Comparison of ENCODE assay signal across 22 cellular contexts in the genomic region with DNA sequence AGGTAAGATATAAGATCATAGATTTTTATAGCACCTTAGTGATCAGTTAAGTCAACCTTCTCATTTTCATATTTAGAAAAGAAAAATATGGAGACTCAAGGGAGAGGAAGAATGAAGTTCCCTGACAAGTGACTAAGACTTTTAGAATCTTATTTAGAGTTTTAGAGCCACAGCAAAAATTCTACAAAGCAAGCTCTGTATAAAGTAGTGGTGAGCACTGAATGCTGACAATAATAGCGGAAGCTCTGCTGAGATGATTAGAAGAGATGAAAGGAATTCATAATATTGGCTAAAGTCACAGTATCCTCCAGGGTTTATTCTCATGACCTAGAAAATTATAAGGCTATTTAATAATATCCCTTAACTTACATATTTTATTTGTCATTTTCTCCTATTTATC.
DNase-seq lines count a peak whose midpoint lies in the region; ATAC-seq, FAIRE-seq and TF ChIP-seq lines count a peak whose summit lies in the region.
"Had no signal": no experiment of that assay in that cellular context is flagged by ENCODE, and none has a peak within 500 bp of the region (broad histone marks: within the 10 kb centered on the region; RNA-seq: fewer than 3 reads in every experiment).

No MANE protein-coding gene starts in this region.

- H3K27ac Mint-ChIP-seq in mesothelial cell of epicardium, result peak overlapping the region; percentile 40
- H3K27ac Mint-ChIP-seq: CD4-positive, alpha-beta memory T cell had no signal

- ATAC-seq in A549, result no peak
- ATAC-seq in psoas muscle, result no peak
- ATAC-seq: GM12878 had no signal

- peak; percentile 56 for FAIRE-seq in A549 (lab: Jason Lieb, UNC)
- FAIRE-seq: GM12878, GM19239, H1 had no signal

- WGBS in A549 (ENCODE audit: missing lambda C conversion rate), result 80% methylated on average over 1 of the region's 1 CpG
- WGBS in psoas muscle, 3 donors, result 77 to 88% (median 78%) methylated on average over 1 of the region's 1 CpG

- H3K27ac ChIP-seq in A549 (peak overlapping the region; percentile 68 to 89), psoas muscle (peak overlapping the region; percentile 84), left ventricle myocardium inferior (replicated peaks) (no peak overlapping the region)
- H3K27ac ChIP-seq: GM23248 had no signal

- no peak for TF ChIP-seq RAD21 in A549 (conservative IDR thresholded peaks at IDR 0.05 in 1 of 2, IDR thresholded peaks at IDR 0.05 in 1 of 2)

- H3K9me3 Mint-ChIP-seq in mesothelial cell of epicardium, result peaks cover 7% of the 10 kb centered on the region

- H3K4me1 Mint-ChIP-seq in mesothelial cell of epicardium, result peaks cover 28% of the 10 kb centered on the region
- H3K4me1 Mint-ChIP-seq: CD4-positive, alpha-beta memory T cell had no signal

- H3K4me1 ChIP-seq in A549 (peaks cover 89% of the 10 kb centered on the region), psoas muscle (peaks cover 50% of the 10 kb centered on the region), left ventricle myocardium inferior (no peaks in the 10 kb centered on the region)

- H3K9me3 ChIP-seq in A549, result no peaks in the 10 kb centered on the region
- H3K9me3 ChIP-seq in psoas muscle, result no peaks in the 10 kb centered on the region
- H3K9me3 ChIP-seq in left ventricle myocardium inferior (replicated peaks), result no peaks in the 10 kb centered on the region

- no peak for TF ChIP-seq CTCF in A549 (IDR thresholded peaks at IDR 0.05)
- TF ChIP-seq CTCF in choroid plexus epithelial cell (conservative IDR thresholded peaks at IDR 0.05; ENCODE audit: low read depth, low read length), result no peak
- no peak for TF ChIP-seq CTCF in mesothelial cell of epicardium (IDR thresholded peaks at IDR 0.05; ENCODE audit: unreplicated experiment)
- no peak for TF ChIP-seq CTCF in psoas muscle (IDR thresholded peaks at IDR 0.05)
- TF ChIP-seq CTCF in left ventricle myocardium inferior (IDR thresholded peaks at IDR 0.05; ENCODE audit: borderline replicate concordance), result no peak

- no peak for TF ChIP-seq EP300 in A549 (IDR thresholded peaks at IDR 0.05)

- H3K4me2 ChIP-seq in A549, result peak overlapping the region; percentile 86

- TF ChIP-seq POLR2A in A549 (IDR thresholded peaks at IDR 0.05; ENCODE audit: low read length), result no peak

- no peak overlapping the region for H3K4me3 Mint-ChIP-seq in mesothelial cell of epicardium
- H3K4me3 Mint-ChIP-seq: CD4-positive, alpha-beta memory T cell had no signal

- peaks cover 9% of the 10 kb centered on the region for H3K36me3 Mint-ChIP-seq in mesothelial cell of epicardium
- H3K36me3 Mint-ChIP-seq: CD4-positive, alpha-beta memory T cell had no signal

- intact Hi-C loops in psoas muscle (cut with DNase I) (no loop called here), head of caudate nucleus (cut with DNase I) (no loop called here), left ventricle myocardium inferior (cut with micrococcal nuclease) (no loop called here)

- H3K4me3 ChIP-seq in A549, result no peak overlapping the region
- H3K4me3 ChIP-seq in choroid plexus epithelial cell (ENCODE audit: low read depth, low read length), result no peak overlapping the region
- no peak overlapping the region for H3K4me3 ChIP-seq in psoas muscle
- H3K4me3 ChIP-seq in left ventricle myocardium inferior, result no peak overlapping the region
- H3K4me3 ChIP-seq: GM12878, GM23248 had no signal

- POLR2A ChIA-PET in A549 (lab: Yijun Ruan, JAX), result no interaction called here

- CTCF ChIA-PET in A549 (lab: Yijun Ruan, JAX), result interaction anchor here (1.4 kb wide), 1 partner anchor 10 kb away, joined by 4 read pairs; no protein-coding TSS in a partner anchor

- H3K36me3 ChIP-seq in psoas muscle (ENCODE audit: insufficient read depth in 1 of 2, low read depth in 1 of 2) (no peaks in the 10 kb centered on the region), left ventricle myocardium inferior (no peaks in the 10 kb centered on the region)

- DNase-seq in A549 (ENCODE audit: low read depth in 1 of 2, low spot score in 1 of 2), result no peak
- DNase-seq in choroid plexus epithelial cell (ENCODE audit: low read depth), result peak; percentile 53
- DNase-seq in mesothelial cell of epicardium (ENCODE audit: low spot score in 2 of 2, unreplicated experiment in 2 of 2), result no peak
- DNase-seq in psoas muscle, result no peak
- DNase-seq in DMS 273 treated with DMSO at 0.1 percent for 48 hours (lab: John Stamatoyannopoulos, UW), result no peak
- DNase-seq in head of caudate nucleus, result no peak
- DNase-seq in DMS 273 (lab: John Stamatoyannopoulos, UW; ENCODE audit: unreplicated experiment), result no peak
- DNase-seq in left ventricle myocardium inferior, result no peak
- DNase-seq: 8988T; C1 segment of cervical spinal cord; Calu3; CD4-positive, alpha-beta memory T cell; COR-L47; DMS79; EL; GDM1; GM23248; H7; HCEC 1CT had no signal

- H3K27me3 ChIP-seq in psoas muscle (ENCODE audit: insufficient read depth in 3 of 3, low read length in 2 of 3) (no peaks in the 10 kb centered on the region), left ventricle myocardium inferior (ENCODE audit: low read depth) (no peaks in the 10 kb centered on the region)

- no peaks in the 10 kb centered on the region for H3K27me3 Mint-ChIP-seq in mesothelial cell of epicardium (ENCODE audit: low read depth)
- H3K27me3 Mint-ChIP-seq: CD4-positive, alpha-beta memory T cell had no signal

TF ChIP-seq in A549, 52 proteins besides CTCF, POLR2A, EP300 and RAD21:
- no peak for TF ChIP-seq TP53 (CRISPR knock-in tag; IDR thresholded peaks at IDR 0.05)
- no peak for TF ChIP-seq ZC3H11A (IDR thresholded peaks at IDR 0.05)
- TF ChIP-seq JUNB (IDR thresholded peaks at IDR 0.05), result no peak
- TF ChIP-seq SMC3 (IDR thresholded peaks at IDR 0.05), result no peak
- no peak for TF ChIP-seq SREBF2 (IDR thresholded peaks at IDR 0.05)
- no peak for TF ChIP-seq FOSL2 (IDR thresholded peaks at IDR 0.05)
- no peak for TF ChIP-seq FOSL2 (CRISPR knock-in tag; IDR thresholded peaks at IDR 0.05)
- no peak for TF ChIP-seq HEYL (CRISPR knock-in tag; IDR thresholded peaks at IDR 0.05)
- TF ChIP-seq, protein P1, sequence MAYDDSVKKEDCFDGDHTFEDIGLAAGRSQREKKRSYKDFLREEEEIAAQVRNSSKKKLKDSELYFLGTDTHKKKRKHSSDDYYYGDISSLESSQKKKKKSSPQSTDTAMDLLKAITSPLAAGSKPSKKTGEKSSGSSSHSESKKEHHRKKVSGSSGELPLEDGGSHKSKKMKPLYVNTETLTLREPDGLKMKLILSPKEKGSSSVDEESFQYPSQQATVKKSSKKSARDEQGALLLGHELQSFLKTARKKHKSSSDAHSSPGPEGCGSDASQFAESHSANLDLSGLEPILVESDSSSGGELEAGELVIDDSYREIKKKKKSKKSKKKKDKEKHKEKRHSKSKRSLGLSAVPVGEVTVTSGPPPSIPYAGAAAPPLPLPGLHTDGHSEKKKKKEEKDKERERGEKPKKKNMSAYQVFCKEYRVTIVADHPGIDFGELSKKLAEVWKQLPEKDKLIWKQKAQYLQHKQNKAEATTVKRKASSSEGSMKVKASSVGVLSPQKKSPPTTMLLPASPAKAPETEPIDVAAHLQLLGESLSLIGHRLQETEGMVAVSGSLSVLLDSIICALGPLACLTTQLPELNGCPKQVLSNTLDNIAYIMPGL (CRISPR knock-in tag; IDR thresholded peaks at IDR 0.05; ENCODE audit: borderline replicate concordance), result no peak
- TF ChIP-seq EHF (CRISPR knock-in tag; IDR thresholded peaks at IDR 0.05), result no peak
- no peak for TF ChIP-seq MAZ (IDR thresholded peaks at IDR 0.05; ENCODE audit: borderline replicate concordance, low read depth, low read length)
- TF ChIP-seq, protein P2, sequence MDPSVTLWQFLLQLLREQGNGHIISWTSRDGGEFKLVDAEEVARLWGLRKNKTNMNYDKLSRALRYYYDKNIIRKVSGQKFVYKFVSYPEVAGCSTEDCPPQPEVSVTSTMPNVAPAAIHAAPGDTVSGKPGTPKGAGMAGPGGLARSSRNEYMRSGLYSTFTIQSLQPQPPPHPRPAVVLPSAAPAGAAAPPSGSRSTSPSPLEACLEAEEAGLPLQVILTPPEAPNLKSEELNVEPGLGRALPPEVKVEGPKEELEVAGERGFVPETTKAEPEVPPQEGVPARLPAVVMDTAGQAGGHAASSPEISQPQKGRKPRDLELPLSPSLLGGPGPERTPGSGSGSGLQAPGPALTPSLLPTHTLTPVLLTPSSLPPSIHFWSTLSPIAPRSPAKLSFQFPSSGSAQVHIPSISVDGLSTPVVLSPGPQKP (IDR thresholded peaks at IDR 0.05; ENCODE audit: low read depth, low read length), result no peak
- TF ChIP-seq CBX8 (IDR thresholded peaks at IDR 0.05), result no peak
- no peak for TF ChIP-seq POLR2AphosphoS2 (conservative IDR thresholded peaks at IDR 0.05; ENCODE audit: low read length)
TF ChIP-seq in A549: peak in this region for 0.
